Comparison of ENCODE assay signal across 9 cellular contexts in the genomic region with DNA sequence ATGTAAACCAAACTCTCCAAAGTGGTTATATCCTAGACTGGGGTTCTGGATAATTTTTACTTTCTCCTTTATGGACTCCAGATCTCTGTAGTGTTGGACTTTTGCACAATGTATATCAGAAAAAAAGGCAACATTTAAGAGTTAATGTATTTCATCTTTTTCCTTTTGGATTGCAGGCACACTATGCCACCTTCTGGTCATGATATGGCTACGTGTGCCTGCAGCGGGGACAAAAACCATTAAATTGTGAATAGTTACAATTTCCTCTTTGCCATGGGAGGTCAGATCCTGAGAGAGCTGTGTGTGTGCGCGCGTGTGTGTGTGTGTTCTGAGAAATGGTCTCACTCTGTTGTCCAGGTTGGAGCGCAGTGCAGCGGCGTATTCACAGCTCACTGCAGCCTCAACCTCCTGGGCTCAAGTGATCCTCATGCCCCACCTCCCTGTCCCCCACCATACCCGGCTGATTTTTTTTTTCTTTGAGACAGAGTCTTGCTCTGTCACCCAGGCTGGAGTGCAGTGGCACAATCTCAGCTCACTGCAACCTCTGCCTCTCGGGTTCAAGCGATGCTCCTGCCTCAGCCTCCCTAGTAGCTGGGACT. TPM values are rescaled to one million over a fixed set of nuclear protein-coding genes. Genes with fewer than 3 reads are reported as not detected.
DNase-seq lines count a peak whose midpoint lies in the region; ATAC-seq and TF ChIP-seq lines count a peak whose summit lies in the region.
"Had no signal": no experiment of that assay in that cellular context is flagged by ENCODE, and none has a peak within 500 bp of the region (broad histone marks: within the 10 kb centered on the region; RNA-seq: fewer than 3 reads in every experiment).

No MANE protein-coding gene starts in this region.

- intact Hi-C loops in ascending aorta (cut with DNase I) = no loop called here

- H2AFZ ChIP-seq in MM.1S (ENCODE audit: low read length) = no peak overlapping the region

- ATAC-seq in GM18505 (IDR thresholded peaks at IDR 0.05; ENCODE audit: unreplicated experiment) = no peak
- ATAC-seq in HG02571 (IDR thresholded peaks at IDR 0.05; ENCODE audit: unreplicated experiment) = no peak

- H3K27ac ChIP-seq in MM.1S (ENCODE audit: low read length) = no peak overlapping the region
- no peak overlapping the region for H3K27ac ChIP-seq in ascending aorta

- no peak overlapping the region for H3K4me3 ChIP-seq in MM.1S (ENCODE audit: low read length)
- no peak overlapping the region for H3K4me3 ChIP-seq in ascending aorta

- H3K9me2 ChIP-seq in MM.1S (replicated peaks; ENCODE audit: insufficient read depth, low read length) = no peaks in the 10 kb centered on the region

- TF ChIP-seq POLR2A in GM18505 (IDR thresholded peaks at IDR 0.05; ENCODE audit: borderline replicate concordance, extremely low read depth, insufficient read depth, insufficient read length) = no peak

- H3K27me3 ChIP-seq in MM.1S (replicated peaks; ENCODE audit: insufficient read depth, low read length) (0 out of 2 replicates have a peak, but pooled peaks cover 8% of the 10 kb centered on the region), ascending aorta (no peaks in the 10 kb centered on the region)

- no peaks in the 10 kb centered on the region for H3F3A ChIP-seq in MM.1S (ENCODE audit: insufficient read depth, low read length)

- H3K9me3 ChIP-seq in MM.1S (replicated peaks; ENCODE audit: insufficient read depth, low read length) (no peaks in the 10 kb centered on the region), ascending aorta (no peaks in the 10 kb centered on the region)

- H3K9ac ChIP-seq in MM.1S (ENCODE audit: low read length) = no peak overlapping the region

- no peaks in the 10 kb centered on the region for H4K20me1 ChIP-seq in MM.1S (ENCODE audit: insufficient read depth, low read length)

- H3K79me2 ChIP-seq in MM.1S (ENCODE audit: low read length) = peaks cover under 1% of the 10 kb centered on the region

- H3K4me2 ChIP-seq in MM.1S (ENCODE audit: low read depth, low read length) = no peak overlapping the region

- H3K36me3 ChIP-seq in MM.1S (replicated peaks; ENCODE audit: insufficient read depth, low read length) = no peaks in the 10 kb centered on the region
- H3K36me3 ChIP-seq in ascending aorta = no peaks in the 10 kb centered on the region

- DNase-seq in NCI-H2196 (lab: John Stamatoyannopoulos, UW; ENCODE audit: unreplicated experiment) (peak; percentile 41), NCI-H2196 treated with DMSO at 0.1 percent for 48 hours (lab: John Stamatoyannopoulos, UW; ENCODE audit: unreplicated experiment) (no peak), MM.1S (peak; percentile 41), ascending aorta (ENCODE audit: low spot score in 2 of 2) (no peak), middle frontal gyrus (ENCODE audit: extremely low spot score, low spot score) (peak; percentile 5), NCI-H1417 treated with DMSO at 0.1 percent for 48 hours (lab: John Stamatoyannopoulos, UW) (no peak)

- TF ChIP-seq CTCF in MM.1S (IDR thresholded peaks at IDR 0.05; ENCODE audit: low read length) (peak; percentile 46), ascending aorta (IDR thresholded peaks at IDR 0.05) (peak; percentile 21 to 34 (median 23))

- H3K4me1 ChIP-seq in MM.1S (ENCODE audit: low read length) = no peaks in the 10 kb centered on the region
- H3K4me1 ChIP-seq in ascending aorta = peaks cover 0 to under 1% of the 10 kb centered on the region in 2 donors

RNA-seq across cellular contexts. Expression of a gene that starts 4.3 kb away (rescaled TPM):
- total RNA-seq in ascending aorta = 14.0 TPM

RNA-seq across cellular contexts. Expression of a gene that starts 10.6 kb away (rescaled TPM):
- 290 TPM for total RNA-seq in ascending aorta
- total RNA-seq: activated CD8-positive, alpha-beta memory T cell treated with anti-CD3 and anti-CD28 coated beads for 36 hours had no signal

RNA-seq across cellular contexts. Expression of a gene that starts 42.8 kb away (rescaled TPM):
- total RNA-seq in ascending aorta = not detected
- total RNA-seq: activated CD8-positive, alpha-beta memory T cell treated with anti-CD3 and anti-CD28 coated beads for 36 hours had no signal

RNA-seq across cellular contexts. Expression of a gene that starts 47.5 kb away (rescaled TPM):
- 4.3 TPM for total RNA-seq in ascending aorta

RNA-seq across cellular contexts. Expression of a gene that starts 55.0 kb away (rescaled TPM):
- total RNA-seq in ascending aorta = 1.2 TPM

Comparison
In these comparisons a context has a peak if more than half of its experiments do, and no peak if none do; other contexts are left out.
1. DNase-seq: peak in NCI-H2196 (single experiment), MM.1S (single experiment) and middle frontal gyrus (single experiment); none in NCI-H2196 treated with DMSO at 0.1 percent for 48 hours (single experiment), ascending aorta (0 of 2) and NCI-H1417 treated with DMSO at 0.1 percent for 48 hours (single experiment).